In the genomic region with DNA sequence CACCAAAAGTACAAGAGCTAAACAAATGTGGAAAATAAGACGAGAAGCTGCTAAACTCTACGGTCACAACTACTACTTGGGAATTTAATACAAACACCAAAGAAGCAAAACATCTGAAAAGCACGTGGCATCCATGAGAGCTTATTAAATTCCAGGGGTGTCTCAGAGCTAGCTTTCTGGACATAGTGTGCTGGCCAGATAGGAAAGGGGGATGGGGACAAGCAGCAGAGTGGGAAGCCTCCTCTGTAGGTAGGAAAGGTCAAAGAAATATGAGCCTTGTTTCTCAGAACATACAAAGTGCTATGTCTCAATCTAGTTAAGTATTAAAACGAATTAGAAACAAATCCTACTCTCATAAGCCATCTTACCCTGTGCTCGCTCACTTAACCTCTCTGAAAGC, we compare ENCODE assay signal across 1 cellular context.
TF ChIP-seq lines count a peak whose summit lies in the region.

No MANE protein-coding gene starts in this region.

TF ChIP-seq in WTC11, 78 proteins besides CTCF, POLR2A, EP300 and RAD21 (continued from another document):
- TF ChIP-seq, protein P1, sequence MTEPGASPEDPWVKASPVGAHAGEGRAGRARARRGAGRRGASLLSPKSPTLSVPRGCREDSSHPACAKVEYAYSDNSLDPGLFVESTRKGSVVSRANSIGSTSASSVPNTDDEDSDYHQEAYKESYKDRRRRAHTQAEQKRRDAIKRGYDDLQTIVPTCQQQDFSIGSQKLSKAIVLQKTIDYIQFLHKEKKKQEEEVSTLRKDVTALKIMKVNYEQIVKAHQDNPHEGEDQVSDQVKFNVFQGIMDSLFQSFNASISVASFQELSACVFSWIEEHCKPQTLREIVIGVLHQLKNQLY (CRISPR knock-in tag; IDR thresholded peaks at IDR 0.05): no peak
TF ChIP-seq in WTC11: peak in this region for 0.
